Comparison of ENCODE assay signal across 9 cellular contexts in genomic region chr11:79052539-79052938, GRCh38.
DNase-seq lines count a peak whose midpoint lies in the region; ATAC-seq and TF ChIP-seq lines count a peak whose summit lies in the region.
"Had no signal": no experiment of that assay in that cellular context is flagged by ENCODE, and none has a peak within 500 bp of the region (broad histone marks: within the 10 kb centered on the region; RNA-seq: fewer than 3 reads in every experiment).

No MANE protein-coding gene starts in this region.

- no peak overlapping the region for H2BK12ac ChIP-seq in mesenchymal stem cell (ENCODE audit: low read length in 2 of 2)

- H4K8ac ChIP-seq in mesenchymal stem cell (ENCODE audit: low read length), result no peak overlapping the region

- no peak overlapping the region for H3K4me2 ChIP-seq in mesenchymal stem cell (ENCODE audit: low read length, poor library complexity, severe bottlenecking)

- H3K23ac ChIP-seq in mesenchymal stem cell (ENCODE audit: low read length in 2 of 2), result no peak overlapping the region

- H3K4ac ChIP-seq in mesenchymal stem cell (ENCODE audit: low read depth in 1 of 2, low read length in 2 of 2), result no peak overlapping the region

- H3K14ac ChIP-seq in mesenchymal stem cell (ENCODE audit: low read length in 2 of 2), result no peak overlapping the region

- H2BK5ac ChIP-seq in mesenchymal stem cell (ENCODE audit: low read depth, low read length, poor library complexity, severe bottlenecking), result no peak overlapping the region

- H3K9me3 ChIP-seq in mesenchymal stem cell (ENCODE audit: control insufficient read depth, low read length), result no peaks in the 10 kb centered on the region

- H2BK120ac ChIP-seq in mesenchymal stem cell (ENCODE audit: low read depth, low read length), result no peak overlapping the region

- H3K79me1 ChIP-seq in mesenchymal stem cell (replicated peaks; ENCODE audit: low read length, poor library complexity, severe bottlenecking), result no peaks in the 10 kb centered on the region

- H2AFZ ChIP-seq in mesenchymal stem cell (ENCODE audit: low read depth, low read length), result no peak overlapping the region

- H3K4me3 ChIP-seq in AG10803 (ENCODE audit: low read length) (no peak overlapping the region), GM12875 (ENCODE audit: low read depth, low read length) (no peak overlapping the region), mesenchymal stem cell (ENCODE audit: insufficient read depth in 1 of 2, low read depth in 1 of 2, low read length in 2 of 2) (no peak overlapping the region)

- H3K18ac ChIP-seq in mesenchymal stem cell (ENCODE audit: low read depth in 1 of 2, low read length in 2 of 2), result peak overlapping the region in 1 of 2 experiments; percentile 41

- H3K9ac ChIP-seq in mesenchymal stem cell (ENCODE audit: low read length), result no peak overlapping the region

- no peak overlapping the region for H2AK5ac ChIP-seq in mesenchymal stem cell (ENCODE audit: low read length, severe bottlenecking)

- H4K91ac ChIP-seq in mesenchymal stem cell (ENCODE audit: low read length), result no peak overlapping the region

- no peaks in the 10 kb centered on the region for H3K27me3 ChIP-seq in mesenchymal stem cell (ENCODE audit: control insufficient read depth in 1 of 2, insufficient read depth in 1 of 2, low read length in 2 of 2)

- WGBS in mesenchymal stem cell, result 57% methylated on average over 3 of the region's 3 CpGs

- no peak overlapping the region for H2BK15ac ChIP-seq in mesenchymal stem cell (ENCODE audit: low read depth, poor library complexity, severe bottlenecking)

- H3K4me1 ChIP-seq in mesenchymal stem cell (ENCODE audit: control insufficient read depth, insufficient read depth, low read depth, low read length), result no peaks in the 10 kb centered on the region

- no peak overlapping the region for H3K27ac ChIP-seq in mesenchymal stem cell (ENCODE audit: low read length, poor library complexity, severe bottlenecking)

- TF ChIP-seq CTCF in AG10803 (conservative IDR thresholded peaks at IDR 0.05; ENCODE audit: low read length), result peak; percentile 19; the same call in 1 of the 2 replicates
- peak; percentile 27; the same call in 1 of the 2 replicates for TF ChIP-seq CTCF in GM12875 (IDR thresholded peaks at IDR 0.05; ENCODE audit: borderline replicate concordance, insufficient read depth, low read depth, low read length)

- no peaks in the 10 kb centered on the region for H3K36me3 ChIP-seq in mesenchymal stem cell (ENCODE audit: control insufficient read depth in 1 of 2, insufficient read depth in 2 of 2, low read depth in 1 of 2, low read length in 2 of 2)

- no peak for DNase-seq in AG10803 (ENCODE audit: low read depth)
- peak; percentile 72 for DNase-seq in SK-N-DZ (ENCODE audit: low spot score)
- DNase-seq in islet precursor cell, result peak; percentile 71
- DNase-seq in OCI-M2 (lab: John Stamatoyannopoulos, UW; ENCODE audit: unreplicated experiment), result no peak
- DNase-seq in mesenchymal stem cell, result no peak
- DNase-seq in T-helper 2 cell, result no peak
- DNase-seq: activated CD4-positive, alpha-beta T cell treated with anti-CD3 and anti-CD28 coated beads for 1 hour had no signal

- ATAC-seq in GM18867 (IDR thresholded peaks at IDR 0.05; ENCODE audit: unreplicated experiment), result no peak

Comparison
In these comparisons a context has a peak if more than half of its experiments do, and no peak if none do; other contexts are left out.
1. DNase-seq: peak in SK-N-DZ (single experiment) and islet precursor cell (single experiment); none in AG10803 (single experiment), OCI-M2 (single experiment), mesenchymal stem cell (single experiment) and T-helper 2 cell (0 of 5).